Comparison of ENCODE assay signal across 8 cellular contexts in genomic region chr2:201781583-201782051, GRCh38. TPM values are rescaled to one million over a fixed set of nuclear protein-coding genes. Genes with fewer than 3 reads are reported as not detected.
DNase-seq lines count a peak whose midpoint lies in the region; ATAC-seq and TF ChIP-seq lines count a peak whose summit lies in the region.

No MANE protein-coding gene starts in this region.

- peaks cover 16% of the 10 kb centered on the region for H3K79me2 ChIP-seq in mesendoderm (ENCODE audit: control insufficient read depth, insufficient read depth, low read length)

- H2BK120ac ChIP-seq in mesendoderm (ENCODE audit: low read depth, low read length): no peak overlapping the region

- no CpG with 5 or more reads among the region's 13 CpGs for WGBS in mesendoderm (ENCODE audit: extremely low coverage, insufficient coverage, low lambda C conversion rate)

- H3K9me3 ChIP-seq in BLaER1 treated with 17β-estradiol and CSF1 and Interleukin-3, amounts not matched to agents 10 nM and 100 nM (replicated peaks in 1 of 11): no peaks in the 10 kb centered on the region
- H3K9me3 ChIP-seq in RWPE2 (ENCODE audit: severe bottlenecking): no peaks in the 10 kb centered on the region

- H4K5ac ChIP-seq in mesendoderm (ENCODE audit: low read length): peak overlapping the region; percentile 28

- no peaks in the 10 kb centered on the region for H3K36me3 ChIP-seq in BLaER1 treated with 17β-estradiol and CSF1 and Interleukin-3, amounts not matched to agents 10 nM and 100 nM
- H3K36me3 ChIP-seq in RWPE2 (ENCODE audit: low read depth): no peaks in the 10 kb centered on the region
- no peaks in the 10 kb centered on the region for H3K36me3 ChIP-seq in mesendoderm (ENCODE audit: control insufficient read depth, insufficient read depth, low read length)

- peak overlapping the region; percentile 75 to 97 (median 90) for H3K4me2 ChIP-seq in BLaER1 treated with 17β-estradiol and CSF1 and Interleukin-3, amounts not matched to agents 10 nM and 100 nM
- H3K4me2 ChIP-seq in mesendoderm (ENCODE audit: low read length): peak overlapping the region; percentile 79

- H4K8ac ChIP-seq in mesendoderm (ENCODE audit: low read depth, low read length): peak overlapping the region; percentile 67

- no peak overlapping the region for H2BK15ac ChIP-seq in mesendoderm (replicated peaks; ENCODE audit: low read depth)

- peak overlapping the region; percentile 95 for H3K56ac ChIP-seq in mesendoderm (ENCODE audit: low read length)

- H3K4ac ChIP-seq in mesendoderm (ENCODE audit: low read depth, low read length): no peak overlapping the region

- peaks cover 14 to 25% (median 22%) of the 10 kb centered on the region in 10 experiments for H3K4me1 ChIP-seq in BLaER1 treated with 17β-estradiol and CSF1 and Interleukin-3, amounts not matched to agents 10 nM and 100 nM
- H3K4me1 ChIP-seq in RWPE2 (ENCODE audit: insufficient read depth, poor library complexity, severe bottlenecking) (peaks cover 24% of the 10 kb centered on the region), mesendoderm (ENCODE audit: control insufficient read depth, low read depth, low read length) (peaks cover 2% of the 10 kb centered on the region)

- ATAC-seq in GM21723 (IDR thresholded peaks at IDR 0.05; ENCODE audit: unreplicated experiment): peak; percentile 1
- ATAC-seq in RWPE2 (ENCODE audit: low read depth): no peak
- no peak for ATAC-seq in esophagus mucosa

- peak overlapping the region; percentile 79 to 93 (median 87) for H3K9ac ChIP-seq in BLaER1 treated with 17β-estradiol and CSF1 and Interleukin-3, amounts not matched to agents 10 nM and 100 nM
- H3K9ac ChIP-seq in mesendoderm (ENCODE audit: low read length): peak overlapping the region; percentile 58

- no peak overlapping the region for H3K23ac ChIP-seq in mesendoderm (ENCODE audit: low read length)

- H3K4me3 ChIP-seq in BLaER1 treated with 17β-estradiol and CSF1 and Interleukin-3, amounts not matched to agents 10 nM and 100 nM: peak overlapping the region; percentile 78 to 99 (median 92)
- H3K4me3 ChIP-seq in RWPE2 (ENCODE audit: severe bottlenecking): peak overlapping the region; percentile 68
- peak overlapping the region; percentile 99 for H3K4me3 ChIP-seq in coronary artery
- peak overlapping the region; percentile 90 for H3K4me3 ChIP-seq in mesendoderm (ENCODE audit: low read length)

- DNase-seq in RWPE2 (ENCODE audit: low spot score): no peak
- DNase-seq in coronary artery (ENCODE audit: low spot score): no peak
- no peak for DNase-seq in mesendoderm
- DNase-seq in NCI-H2029 treated with DMSO at 0.1 percent for 48 hours (lab: John Stamatoyannopoulos, UW): no peak

- peak overlapping the region; percentile 75 to 86 (median 80); a peak in 21 of 22 replicates for H3K27ac ChIP-seq in BLaER1 treated with 17β-estradiol and CSF1 and Interleukin-3, amounts not matched to agents 10 nM and 100 nM
- H3K27ac ChIP-seq in RWPE2 (ENCODE audit: poor library complexity, severe bottlenecking) (peak overlapping the region; percentile 53), coronary artery (peak overlapping the region; percentile 82 to 94), mesendoderm (ENCODE audit: low read depth, low read length) (no peak overlapping the region), temporal lobe (ENCODE audit: low read depth, low read length) (peak overlapping the region; percentile 59)

- no peak for TF ChIP-seq CTCF in RWPE2 (IDR thresholded peaks at IDR 0.05; ENCODE audit: poor library complexity, severe bottlenecking)
- no peak for TF ChIP-seq CTCF in coronary artery (IDR thresholded peaks at IDR 0.05)

- H3K27me3 ChIP-seq in BLaER1 treated with 17β-estradiol and CSF1 and Interleukin-3, amounts not matched to agents 10 nM and 100 nM: no peaks in the 10 kb centered on the region
- H3K27me3 ChIP-seq in RWPE2 (ENCODE audit: insufficient read depth, poor library complexity, severe bottlenecking): no peaks in the 10 kb centered on the region
- H3K27me3 ChIP-seq in mesendoderm (ENCODE audit: insufficient read depth, low read length, poor library complexity): no peaks in the 10 kb centered on the region

- no peak overlapping the region for H2AK5ac ChIP-seq in mesendoderm (ENCODE audit: low read length)

- no peak overlapping the region for H3K18ac ChIP-seq in mesendoderm (ENCODE audit: low read length)

- H4K20me1 ChIP-seq in BLaER1 treated with 17β-estradiol and CSF1 and Interleukin-3, amounts not matched to agents 10 nM and 100 nM: peaks cover 0 to 27% (median 0%) of the 10 kb centered on the region in 11 experiments; a peak in 4 of 22 replicates

- no peak overlapping the region for H2BK5ac ChIP-seq in mesendoderm (ENCODE audit: low read length)

- H3K79me1 ChIP-seq in mesendoderm (ENCODE audit: low read length): no peaks in the 10 kb centered on the region

RNA-seq across cellular contexts. Expression of gene ALS2, which starts 0.9 kb away (rescaled TPM):
- polyA plus RNA-seq in mesendoderm (2013, experiment 1 of 2): 20.7 TPM
- polyA plus RNA-seq in mesendoderm (2013, experiment 2 of 2): 20.9 TPM
- total RNA-seq in temporal lobe (39.3 TPM), esophagus mucosa (8.5 TPM)

RNA-seq across cellular contexts. Expression of gene CDK15, which starts 24.7 kb away (rescaled TPM):
- polyA plus RNA-seq in mesendoderm (2013, experiment 1 of 2): 0.04 TPM
- 0.07 TPM for polyA plus RNA-seq in mesendoderm (2013, experiment 2 of 2)
- total RNA-seq in temporal lobe (under 0.01 TPM), esophagus mucosa (0.12 TPM)
